In the genomic region with DNA sequence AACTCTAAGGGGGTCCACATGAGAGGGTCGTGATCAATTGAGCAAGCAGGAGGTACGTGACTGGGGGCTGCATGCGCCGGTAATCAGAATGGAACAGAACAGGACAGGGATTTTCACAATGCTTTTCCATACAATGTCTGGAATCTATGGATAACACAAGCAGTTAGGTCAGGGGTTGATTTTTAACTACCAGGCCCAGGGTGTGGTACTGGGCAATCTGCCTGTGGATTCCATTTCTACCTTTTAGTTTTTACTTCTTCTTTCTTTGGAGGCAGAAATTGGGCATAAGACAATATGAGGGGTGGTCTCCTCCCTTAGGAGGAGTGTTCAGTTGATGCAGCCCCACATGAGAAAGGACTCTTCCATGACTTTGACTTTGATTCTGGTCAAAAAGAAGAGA, we compare ENCODE assay signal across 13 cellular contexts. TPM values are rescaled to one million over a fixed set of nuclear protein-coding genes. Genes with fewer than 3 reads are reported as not detected.
"Had no signal": no experiment of that assay in that cellular context is flagged by ENCODE, and none has a peak within 500 bp of the region (broad histone marks: within the 10 kb centered on the region; RNA-seq: fewer than 3 reads in every experiment).

No MANE protein-coding gene starts in this region.

RNA-seq across cellular contexts. Expression of gene LGI2, which starts 52.7 kb away (rescaled TPM):
- total RNA-seq: activated B cell treated with CpG ODN at 0.5 μM for 24 hours; activated CD4-positive, alpha-beta memory T cell treated with anti-CD3 and anti-CD28 coated beads for 36 hours; activated CD4-positive, alpha-beta memory T cell treated with anti-CD3 and anti-CD28 coated beads, Interleukin-2, amount 10 ng/mL, durations not matched to agents 7 days and 5 days; activated CD4-positive, alpha-beta T cell treated with anti-CD3 and anti-CD28 coated beads for 36 hours; activated CD4-positive, alpha-beta T cell treated with anti-CD3 and anti-CD28 coated beads, Interleukin-2, amount 10 ng/mL, durations not matched to agents 24 days and 14 days; activated CD4-positive, alpha-beta T cell treated with anti-CD3 and anti-CD28 coated beads, Interleukin-2, amount 10 ng/mL, durations not matched to agents 7 days and 5 days; activated CD8-positive, alpha-beta memory T cell treated with anti-CD3 and anti-CD28 coated beads for 36 hours; activated CD8-positive, alpha-beta memory T cell treated with anti-CD3 and anti-CD28 coated beads, Interleukin-2, amount 10 ng/mL, durations not matched to agents 7 days and 5 days; activated CD8-positive, alpha-beta T cell treated with anti-CD3 and anti-CD28 coated beads for 36 hours; activated CD8-positive, alpha-beta T cell treated with anti-CD3 and anti-CD28 coated beads, Interleukin-2, amount 10 ng/mL, durations not matched to agents 7 days and 5 days; T-helper 1 cell treated with Interleukin-12 subunit alpha and Interleukin-12 subunit beta and Interleukin-4 antibody, amounts not matched to agents 30 ng/mL and 1 ng/mL, for 36 hours; T-helper 17 cell; T-helper 2 cell treated with Interferon-gamma antibody and Interleukin-4, amounts not matched to agents 100 ng/mL and 5 ng/mL, for 36 hours had no signal
